17 cellular contexts compared by ENCODE assay signal in the genomic region with DNA sequence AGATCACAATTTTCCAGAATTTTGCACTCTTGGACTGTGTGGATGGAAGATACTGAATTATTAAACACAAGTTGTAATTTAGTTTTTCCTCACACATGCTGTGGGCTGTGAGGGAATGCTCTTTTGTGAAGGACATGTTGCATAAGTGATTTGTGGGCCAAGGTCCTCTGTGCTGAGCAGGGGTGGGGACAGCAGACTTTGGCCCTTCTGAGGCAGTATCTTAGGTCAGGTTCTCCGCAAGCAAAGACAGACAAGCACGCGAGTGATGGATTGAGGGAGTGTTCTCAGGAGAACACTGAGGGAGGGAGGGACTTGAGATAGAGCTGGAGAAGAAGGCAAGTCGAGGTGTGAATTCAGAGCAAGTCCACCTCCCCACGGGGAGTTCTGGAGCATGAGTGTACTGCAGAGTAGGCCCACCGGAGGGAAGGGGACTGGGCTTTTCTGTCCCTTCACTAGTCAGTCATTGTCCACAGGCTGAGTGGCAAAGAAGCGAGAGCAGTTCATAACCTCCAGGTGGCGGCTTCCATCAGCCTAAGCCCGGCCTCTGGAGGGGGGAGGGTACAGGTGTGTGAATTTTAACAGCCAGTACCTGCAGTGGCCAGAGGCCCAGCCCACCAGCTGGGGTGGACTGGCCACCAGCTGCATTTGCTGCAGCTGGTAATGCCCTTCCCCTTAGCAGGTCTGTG. TPM values are rescaled to one million over a fixed set of nuclear protein-coding genes. Genes with fewer than 3 reads are reported as not detected.
DNase-seq lines count a peak whose midpoint lies in the region; ATAC-seq and TF ChIP-seq lines count a peak whose summit lies in the region.
"Had no signal": no experiment of that assay in that cellular context is flagged by ENCODE, and none has a peak within 500 bp of the region (broad histone marks: within the 10 kb centered on the region; RNA-seq: fewer than 3 reads in every experiment).

No MANE protein-coding gene starts in this region.

- peak; percentile 12 for DNase-seq in GM12865 (ENCODE audit: low read depth)
- DNase-seq in NCI-H69 (lab: John Stamatoyannopoulos, UW), result peak; percentile 22
- no peak for DNase-seq in left ventricle myocardium inferior
- no peak for DNase-seq in neural progenitor cell (ENCODE audit: low spot score)
- DNase-seq in superior temporal gyrus (ENCODE audit: extremely low spot score), result no peak
- DNase-seq in activated T-helper 1 cell treated with anti-CD3 and anti-CD28 coated beads, Interleukin-12 subunit alpha, Interleukin-12 subunit beta, Interleukin-2, Interleukin-4 antibody, amounts not matched to agents 30 ng/mL and 10 ng/mL and 1 ng/mL, durations not matched to agents 14 hours and 24 hours and 36 hours (ENCODE audit: low spot score), result no peak
- DNase-seq in activated CD8-positive, alpha-beta memory T cell treated with anti-CD3 and anti-CD28 coated beads, Interleukin-2, amount 50 U/mL, for 48 hours, result no peak
- DNase-seq: activated CD4-positive, alpha-beta T cell treated with anti-CD3 and anti-CD28 coated beads, Interleukin-2, amount 10 ng/mL, durations not matched to agents 24 days and 14 days; KG1; NCI-H1092 treated with DMSO at 0.1 percent for 48 hours; stimulated activated naive CD8-positive, alpha-beta T cell treated with anti-CD3 and anti-CD28 coated beads, Interleukin-15, amount 100 ng/mL, for 72 hours; T1000 had no signal

- H3K9me3 Mint-ChIP-seq in neural progenitor cell, result peaks cover 7% of the 10 kb centered on the region
- H3K9me3 Mint-ChIP-seq in activated T-helper 1 cell treated with anti-CD3 and anti-CD28 coated beads, Interleukin-12 subunit alpha, Interleukin-12 subunit beta, Interleukin-2, Interleukin-4 antibody, amounts not matched to agents 30 ng/mL and 10 ng/mL and 1 ng/mL, durations not matched to agents 14 hours and 24 hours and 36 hours, result peaks cover 3% of the 10 kb centered on the region
- H3K9me3 Mint-ChIP-seq: central memory CD8-positive, alpha-beta T cell; stimulated activated naive CD8-positive, alpha-beta T cell treated with anti-CD3 and anti-CD28 coated beads, Interleukin-15, amount 100 ng/mL, for 72 hours had no signal

- H3K4me3 ChIP-seq in GM12865 (ENCODE audit: low read depth, low read length) (no peak overlapping the region), left ventricle myocardium inferior (no peak overlapping the region), neural progenitor cell (no peak overlapping the region)

- H3K27me3 ChIP-seq in left ventricle myocardium inferior (ENCODE audit: low read depth), result no peaks in the 10 kb centered on the region
- H3K27me3 ChIP-seq in neural progenitor cell, result no peaks in the 10 kb centered on the region

- H3K27ac Mint-ChIP-seq in neural progenitor cell, result peak overlapping the region; percentile 13
- no peak overlapping the region for H3K27ac Mint-ChIP-seq in activated T-helper 1 cell treated with anti-CD3 and anti-CD28 coated beads, Interleukin-12 subunit alpha, Interleukin-12 subunit beta, Interleukin-2, Interleukin-4 antibody, amounts not matched to agents 30 ng/mL and 10 ng/mL and 1 ng/mL, durations not matched to agents 14 hours and 24 hours and 36 hours
- H3K27ac Mint-ChIP-seq: activated CD4-positive, alpha-beta T cell treated with anti-CD3 and anti-CD28 coated beads, Interleukin-2, amount 10 ng/mL, durations not matched to agents 24 days and 14 days; activated naive CD8-positive, alpha-beta T cell; stimulated activated naive CD8-positive, alpha-beta T cell treated with anti-CD3 and anti-CD28 coated beads, Interleukin-15, amount 100 ng/mL, for 72 hours had no signal

- no peak for ATAC-seq in HG02678 (IDR thresholded peaks at IDR 0.05; ENCODE audit: unreplicated experiment)
- ATAC-seq: stimulated activated naive CD8-positive, alpha-beta T cell treated with anti-CD3 and anti-CD28 coated beads, Interleukin-15, amount 100 ng/mL, for 72 hours had no signal

- H3K27ac ChIP-seq in left ventricle myocardium inferior (replicated peaks) (peak overlapping the region; percentile 79), neural progenitor cell (no peak overlapping the region)
- H3K27ac ChIP-seq: parathyroid adenoma had no signal

- H3K27me3 Mint-ChIP-seq in neural progenitor cell (ENCODE audit: insufficient read depth, low read depth), result peaks cover 2% of the 10 kb centered on the region
- H3K27me3 Mint-ChIP-seq in activated T-helper 1 cell treated with anti-CD3 and anti-CD28 coated beads, Interleukin-12 subunit alpha, Interleukin-12 subunit beta, Interleukin-2, Interleukin-4 antibody, amounts not matched to agents 30 ng/mL and 10 ng/mL and 1 ng/mL, durations not matched to agents 14 hours and 24 hours and 36 hours (ENCODE audit: insufficient read depth), result no peaks in the 10 kb centered on the region
- H3K27me3 Mint-ChIP-seq: activated CD4-positive, alpha-beta T cell treated with anti-CD3 and anti-CD28 coated beads, Interleukin-2, amount 10 ng/mL, durations not matched to agents 24 days and 14 days; activated naive CD8-positive, alpha-beta T cell; stimulated activated naive CD8-positive, alpha-beta T cell treated with anti-CD3 and anti-CD28 coated beads, Interleukin-15, amount 100 ng/mL, for 72 hours had no signal

- TF ChIP-seq CTCF in GM12865 (IDR thresholded peaks at IDR 0.05; ENCODE audit: insufficient read depth, low read depth, low read length, missing control alignments) (no peak), left ventricle myocardium inferior (IDR thresholded peaks at IDR 0.05; ENCODE audit: borderline replicate concordance) (no peak), neural progenitor cell (IDR thresholded peaks at IDR 0.05) (no peak)

- H3K4me1 Mint-ChIP-seq in neural progenitor cell, result peaks cover under 1% of the 10 kb centered on the region
- peaks cover 28% of the 10 kb centered on the region for H3K4me1 Mint-ChIP-seq in activated T-helper 1 cell treated with anti-CD3 and anti-CD28 coated beads, Interleukin-12 subunit alpha, Interleukin-12 subunit beta, Interleukin-2, Interleukin-4 antibody, amounts not matched to agents 30 ng/mL and 10 ng/mL and 1 ng/mL, durations not matched to agents 14 hours and 24 hours and 36 hours (ENCODE audit: low read depth)

- H3K36me3 ChIP-seq in left ventricle myocardium inferior, result no peaks in the 10 kb centered on the region
- H3K36me3 ChIP-seq in neural progenitor cell, result no peaks in the 10 kb centered on the region

- H3K4me1 ChIP-seq in left ventricle myocardium inferior (peaks cover 29% of the 10 kb centered on the region), neural progenitor cell (no peaks in the 10 kb centered on the region)
- H3K4me1 ChIP-seq: parathyroid adenoma had no signal

- H2AFZ ChIP-seq in neural progenitor cell (replicated peaks), result no peak overlapping the region
- H2AFZ ChIP-seq: parathyroid adenoma had no signal

- no peaks in the 10 kb centered on the region for H4K20me1 ChIP-seq in neural progenitor cell (ENCODE audit: low read depth)

- H3F3A ChIP-seq in neural progenitor cell (ENCODE audit: low read depth), result no peaks in the 10 kb centered on the region

- H3K36me3 Mint-ChIP-seq in neural progenitor cell, result peaks cover 20% of the 10 kb centered on the region
- peaks cover 9% of the 10 kb centered on the region for H3K36me3 Mint-ChIP-seq in activated T-helper 1 cell treated with anti-CD3 and anti-CD28 coated beads, Interleukin-12 subunit alpha, Interleukin-12 subunit beta, Interleukin-2, Interleukin-4 antibody, amounts not matched to agents 30 ng/mL and 10 ng/mL and 1 ng/mL, durations not matched to agents 14 hours and 24 hours and 36 hours (ENCODE audit: low read depth)
- H3K36me3 Mint-ChIP-seq: activated naive CD8-positive, alpha-beta T cell had no signal

- intact Hi-C loops in left ventricle myocardium inferior (cut with micrococcal nuclease), result no loop called here
- intact Hi-C loops in activated T-helper 1 cell treated with anti-CD3 and anti-CD28 coated beads, Interleukin-12 subunit alpha, Interleukin-12 subunit beta, Interleukin-2, Interleukin-4 antibody, amounts not matched to agents 30 ng/mL and 10 ng/mL and 1 ng/mL, durations not matched to agents 14 hours and 24 hours and 36 hours (cut with micrococcal nuclease), result no loop called here

- H3K4me2 ChIP-seq in neural progenitor cell, result no peak overlapping the region

- H3K4me3 Mint-ChIP-seq in neural progenitor cell, result no peak overlapping the region
- H3K4me3 Mint-ChIP-seq in activated T-helper 1 cell treated with anti-CD3 and anti-CD28 coated beads, Interleukin-12 subunit alpha, Interleukin-12 subunit beta, Interleukin-2, Interleukin-4 antibody, amounts not matched to agents 30 ng/mL and 10 ng/mL and 1 ng/mL, durations not matched to agents 14 hours and 24 hours and 36 hours, result no peak overlapping the region
- H3K4me3 Mint-ChIP-seq: activated CD4-positive, alpha-beta T cell treated with anti-CD3 and anti-CD28 coated beads, Interleukin-2, amount 10 ng/mL, durations not matched to agents 24 days and 14 days; activated naive CD8-positive, alpha-beta T cell; central memory CD8-positive, alpha-beta T cell; stimulated activated naive CD8-positive, alpha-beta T cell treated with anti-CD3 and anti-CD28 coated beads, Interleukin-15, amount 100 ng/mL, for 72 hours had no signal

- H3K9me3 ChIP-seq in left ventricle myocardium inferior (replicated peaks) (no peaks in the 10 kb centered on the region), neural progenitor cell (ENCODE audit: low read depth) (no peaks in the 10 kb centered on the region)

- H3K79me2 ChIP-seq in neural progenitor cell (ENCODE audit: low read depth), result no peaks in the 10 kb centered on the region
- H3K79me2 ChIP-seq: parathyroid adenoma had no signal

- H3K9ac ChIP-seq in neural progenitor cell, result no peak overlapping the region
- H3K9ac ChIP-seq: parathyroid adenoma had no signal

RNA-seq across cellular contexts. Expression of a gene that starts 19.1 kb away (rescaled TPM):
- total RNA-seq in left ventricle myocardium inferior (0.74 TPM), neural progenitor cell (ENCODE audit: low replicate concordance) (0.28 and 0.41 TPM in 2 replicates)
- total RNA-seq in activated T-helper 1 cell treated with anti-CD3 and anti-CD28 coated beads, Interleukin-12 subunit alpha, Interleukin-12 subunit beta, Interleukin-2, Interleukin-4 antibody, amounts not matched to agents 30 ng/mL and 10 ng/mL and 1 ng/mL, durations not matched to agents 14 hours and 24 hours and 36 hours, result 0.80 and 1.0 TPM in 2 replicates
- total RNA-seq: SK-MEL-5 had no signal

Comparison
In these comparisons a context has a peak if more than half of its experiments do, and no peak if none do; other contexts are left out.
1. DNase-seq: peak in GM12865 (single experiment) and NCI-H69 (single experiment); none in left ventricle myocardium inferior (single experiment), neural progenitor cell (single experiment), superior temporal gyrus (single experiment), activated T-helper 1 cell treated with anti-CD3 and anti-CD28 coated beads, Interleukin-12 subunit alpha, Interleukin-12 subunit beta, Interleukin-2, Interleukin-4 antibody, amounts not matched to agents 30 ng/mL and 10 ng/mL and 1 ng/mL, durations not matched to agents 14 hours and 24 hours and 36 hours (single experiment) and activated CD8-positive, alpha-beta memory T cell treated with anti-CD3 and anti-CD28 coated beads, Interleukin-2, amount 50 U/mL, for 48 hours (single experiment).